Comparison of ENCODE assay signal across 1 cellular context in the genomic region with DNA sequence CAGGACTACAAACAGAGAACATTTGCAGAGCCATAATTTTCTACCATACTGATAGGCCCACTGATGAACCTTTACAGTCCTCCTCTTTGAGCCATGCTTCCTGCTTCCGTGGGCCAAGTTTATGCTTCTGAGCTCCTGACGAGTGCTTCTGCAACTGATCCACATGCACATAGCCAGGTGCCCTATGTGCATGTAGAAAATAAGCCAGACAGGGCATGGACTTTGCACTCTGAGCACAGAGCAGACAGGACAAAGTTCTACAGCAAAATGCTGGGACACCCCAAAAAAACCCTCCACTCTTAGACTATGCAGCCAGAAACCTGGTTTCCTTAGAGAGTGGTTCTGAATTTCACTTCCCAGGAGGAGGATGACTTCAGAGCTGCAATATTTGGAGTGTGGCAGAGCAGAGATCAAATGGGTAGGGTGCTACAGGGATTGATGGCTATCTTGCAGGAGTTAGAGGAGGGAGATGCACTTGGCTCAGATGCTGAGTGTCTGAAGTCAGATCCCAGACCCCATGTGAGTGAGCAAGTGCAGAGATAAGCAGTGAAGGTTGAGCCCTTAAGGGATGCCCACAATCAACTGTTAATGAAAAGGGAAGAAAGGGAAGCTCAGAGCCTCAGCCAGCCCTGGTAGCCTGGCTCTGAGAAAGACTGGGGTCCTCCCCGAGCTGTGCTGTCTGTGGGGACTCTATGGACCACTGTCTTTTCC.
TF ChIP-seq lines count a peak whose summit lies in the region.

No MANE protein-coding gene starts in this region.

TF ChIP-seq in SK-N-SH treated with all-trans-retinoic acid at 6 μM for 48 hours, 23 proteins besides CTCF, POLR2A, EP300 and RAD21 (continued from another document):
- TF ChIP-seq, protein P1, sequence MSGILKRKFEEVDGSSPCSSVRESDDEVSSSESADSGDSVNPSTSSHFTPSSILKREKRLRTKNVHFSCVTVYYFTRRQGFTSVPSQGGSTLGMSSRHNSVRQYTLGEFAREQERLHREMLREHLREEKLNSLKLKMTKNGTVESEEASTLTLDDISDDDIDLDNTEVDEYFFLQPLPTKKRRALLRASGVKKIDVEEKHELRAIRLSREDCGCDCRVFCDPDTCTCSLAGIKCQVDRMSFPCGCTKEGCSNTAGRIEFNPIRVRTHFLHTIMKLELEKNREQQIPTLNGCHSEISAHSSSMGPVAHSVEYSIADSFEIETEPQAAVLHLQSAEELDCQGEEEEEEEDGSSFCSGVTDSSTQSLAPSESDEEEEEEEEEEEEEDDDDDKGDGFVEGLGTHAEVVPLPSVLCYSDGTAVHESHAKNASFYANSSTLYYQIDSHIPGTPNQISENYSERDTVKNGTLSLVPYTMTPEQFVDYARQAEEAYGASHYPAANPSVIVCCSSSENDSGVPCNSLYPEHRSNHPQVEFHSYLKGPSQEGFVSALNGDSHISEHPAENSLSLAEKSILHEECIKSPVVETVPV (CRISPR knock-in tag; IDR thresholded peaks at IDR 0.05), result no peak
- no peak for TF ChIP-seq TCF4 (CRISPR knock-in tag; IDR thresholded peaks at IDR 0.05; ENCODE audit: borderline replicate concordance)
- no peak for TF ChIP-seq CSDC2 (CRISPR knock-in tag; IDR thresholded peaks at IDR 0.05)
- no peak for TF ChIP-seq RARB (CRISPR knock-in tag; IDR thresholded peaks at IDR 0.05)
- no peak for TF ChIP-seq PPARA (CRISPR knock-in tag; IDR thresholded peaks at IDR 0.05; ENCODE audit: borderline replicate concordance)
- no peak for TF ChIP-seq TOX (CRISPR knock-in tag; IDR thresholded peaks at IDR 0.05; ENCODE audit: borderline replicate concordance)
- TF ChIP-seq, protein P2, sequence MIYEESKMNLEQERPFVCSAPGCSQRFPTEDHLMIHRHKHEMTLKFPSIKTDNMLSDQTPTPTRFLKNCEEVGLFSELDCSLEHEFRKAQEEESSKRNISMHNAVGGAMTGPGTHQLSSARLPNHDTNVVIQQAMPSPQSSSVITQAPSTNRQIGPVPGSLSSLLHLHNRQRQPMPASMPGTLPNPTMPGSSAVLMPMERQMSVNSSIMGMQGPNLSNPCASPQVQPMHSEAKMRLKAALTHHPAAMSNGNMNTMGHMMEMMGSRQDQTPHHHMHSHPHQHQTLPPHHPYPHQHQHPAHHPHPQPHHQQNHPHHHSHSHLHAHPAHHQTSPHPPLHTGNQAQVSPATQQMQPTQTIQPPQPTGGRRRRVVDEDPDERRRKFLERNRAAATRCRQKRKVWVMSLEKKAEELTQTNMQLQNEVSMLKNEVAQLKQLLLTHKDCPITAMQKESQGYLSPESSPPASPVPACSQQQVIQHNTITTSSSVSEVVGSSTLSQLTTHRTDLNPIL (CRISPR knock-in tag; IDR thresholded peaks at IDR 0.05; ENCODE audit: low read depth), result no peak
- TF ChIP-seq, protein P3, sequence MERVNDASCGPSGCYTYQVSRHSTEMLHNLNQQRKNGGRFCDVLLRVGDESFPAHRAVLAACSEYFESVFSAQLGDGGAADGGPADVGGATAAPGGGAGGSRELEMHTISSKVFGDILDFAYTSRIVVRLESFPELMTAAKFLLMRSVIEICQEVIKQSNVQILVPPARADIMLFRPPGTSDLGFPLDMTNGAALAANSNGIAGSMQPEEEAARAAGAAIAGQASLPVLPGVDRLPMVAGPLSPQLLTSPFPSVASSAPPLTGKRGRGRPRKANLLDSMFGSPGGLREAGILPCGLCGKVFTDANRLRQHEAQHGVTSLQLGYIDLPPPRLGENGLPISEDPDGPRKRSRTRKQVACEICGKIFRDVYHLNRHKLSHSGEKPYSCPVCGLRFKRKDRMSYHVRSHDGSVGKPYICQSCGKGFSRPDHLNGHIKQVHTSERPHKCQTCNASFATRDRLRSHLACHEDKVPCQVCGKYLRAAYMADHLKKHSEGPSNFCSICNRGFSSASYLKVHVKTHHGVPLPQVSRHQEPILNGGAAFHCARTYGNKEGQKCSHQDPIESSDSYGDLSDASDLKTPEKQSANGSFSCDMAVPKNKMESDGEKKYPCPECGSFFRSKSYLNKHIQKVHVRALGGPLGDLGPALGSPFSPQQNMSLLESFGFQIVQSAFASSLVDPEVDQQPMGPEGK (CRISPR knock-in tag; IDR thresholded peaks at IDR 0.05; ENCODE audit: borderline replicate concordance), result no peak
- TF ChIP-seq ZNF565 (CRISPR knock-in tag; conservative IDR thresholded peaks at IDR 0.05; ENCODE audit: low read depth), result no peak
- TF ChIP-seq ARNTL (CRISPR knock-in tag; IDR thresholded peaks at IDR 0.05; ENCODE audit: borderline replicate concordance, low read depth), result no peak
- no peak for TF ChIP-seq GLIS3 (CRISPR knock-in tag; IDR thresholded peaks at IDR 0.05)
- TF ChIP-seq ESRRG (CRISPR knock-in tag; IDR thresholded peaks at IDR 0.05), result no peak
- TF ChIP-seq ZFP30 (CRISPR knock-in tag; IDR thresholded peaks at IDR 0.05), result no peak
TF ChIP-seq in SK-N-SH treated with all-trans-retinoic acid at 6 μM for 48 hours: peak in this region for 0.
